8 cellular contexts compared by ENCODE assay signal in the genomic region with DNA sequence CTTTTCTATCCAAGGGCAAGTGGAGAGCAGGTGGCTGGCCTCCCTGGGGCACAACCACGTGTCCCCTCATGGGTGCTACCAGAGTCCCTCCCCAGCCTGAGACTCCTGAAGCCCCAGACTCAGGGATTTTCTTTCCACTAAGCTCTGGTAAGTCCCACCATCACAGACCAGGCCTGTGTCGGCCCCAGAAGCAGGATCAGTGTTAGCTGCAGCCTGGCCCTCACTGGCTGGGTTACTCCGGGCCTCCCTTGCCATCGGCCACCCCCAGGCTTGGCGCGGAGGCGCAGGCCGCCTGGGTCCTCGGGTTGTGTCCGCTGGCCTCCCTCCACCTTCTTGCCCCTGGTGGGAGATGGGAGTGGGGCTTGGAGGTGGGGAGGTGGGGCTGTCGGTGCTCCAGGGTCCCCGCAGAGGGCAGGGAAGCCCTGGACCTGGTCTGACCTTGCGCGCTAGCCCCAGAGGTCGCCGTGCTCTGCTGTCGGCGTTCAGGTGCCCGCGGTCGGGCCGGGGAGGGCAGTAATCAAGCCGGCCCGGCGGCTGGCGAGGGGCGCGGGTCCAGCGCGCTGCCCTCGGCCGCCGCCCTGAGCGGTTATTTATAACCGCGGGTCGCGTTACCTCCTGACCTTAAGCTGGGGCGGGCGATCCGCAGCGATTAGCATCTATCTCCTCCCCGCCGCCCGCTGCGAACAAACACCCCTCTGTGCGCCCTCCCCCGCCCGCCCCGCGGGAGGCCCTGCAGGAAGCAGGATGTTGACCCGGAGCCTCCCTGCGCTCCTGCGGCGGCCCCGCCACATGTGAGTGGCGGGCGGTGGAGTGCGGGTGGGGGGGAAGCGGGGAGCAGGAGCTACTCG.
DNase-seq lines count a peak whose midpoint lies in the region; ATAC-seq and TF ChIP-seq lines count a peak whose summit lies in the region.

No MANE protein-coding gene starts in this region.

- H3K4me3 ChIP-seq in CD4-positive, CD25-positive, alpha-beta regulatory T cell (ENCODE audit: low read depth, low read length), result peak overlapping the region; percentile 51
- peak overlapping the region; percentile 38 to 59 (median 52) for H3K4me3 ChIP-seq in Peyer's patch
- H3K4me3 ChIP-seq in suprapubic skin, result peak overlapping the region; percentile 39

- intact Hi-C loops in activated T-helper 2 cell treated with anti-CD3 and anti-CD28 coated beads, Interferon-gamma antibody, Interleukin-2, Interleukin-4, amounts not matched to agents 10 μg/mL and 5 μg/mL and 100 μg/mL, durations not matched to agents 14 hours and 24 hours and 36 hours (cut with micrococcal nuclease), result loop anchor here (1.0 kb wide), 1 partner anchor 78 kb away; a partner anchor contains a TSS

- H3K27me3 ChIP-seq in CD4-positive, CD25-positive, alpha-beta regulatory T cell (ENCODE audit: control insufficient read depth, insufficient read depth, low read length), result no peaks in the 10 kb centered on the region
- no peaks in the 10 kb centered on the region for H3K27me3 ChIP-seq in Peyer's patch
- no peaks in the 10 kb centered on the region for H3K27me3 ChIP-seq in suprapubic skin

- peak; percentile 84 to 88 for ATAC-seq in CD4-positive, CD25-positive, alpha-beta regulatory T cell (ENCODE audit: low read depth in 2 of 2)
- ATAC-seq in HG02870 (IDR thresholded peaks at IDR 0.05; ENCODE audit: unreplicated experiment), result peak; percentile 60
- ATAC-seq in HG03565 (IDR thresholded peaks at IDR 0.05; ENCODE audit: unreplicated experiment), result no peak

- TF ChIP-seq EP300 in suprapubic skin (IDR thresholded peaks at IDR 0.05), result no peak

- no peaks in the 10 kb centered on the region for H3K36me3 Mint-ChIP-seq in CD4-positive, CD25-positive, alpha-beta regulatory T cell
- H3K36me3 Mint-ChIP-seq in activated T-helper 2 cell treated with anti-CD3 and anti-CD28 coated beads, Interferon-gamma antibody, Interleukin-2, Interleukin-4, amounts not matched to agents 10 μg/mL and 5 μg/mL and 100 μg/mL, durations not matched to agents 14 hours and 24 hours and 36 hours (ENCODE audit: low read depth), result no peaks in the 10 kb centered on the region

- H3K36me3 ChIP-seq in CD4-positive, CD25-positive, alpha-beta regulatory T cell (ENCODE audit: control insufficient read depth, insufficient read depth, low read length), result no peaks in the 10 kb centered on the region
- no peaks in the 10 kb centered on the region for H3K36me3 ChIP-seq in Peyer's patch
- no peaks in the 10 kb centered on the region for H3K36me3 ChIP-seq in suprapubic skin

- peaks cover 41% of the 10 kb centered on the region for H3K4me1 ChIP-seq in CD4-positive, CD25-positive, alpha-beta regulatory T cell (ENCODE audit: control insufficient read depth, insufficient read depth, low read length, poor library complexity, severe bottlenecking)
- H3K4me1 ChIP-seq in Peyer's patch (peaks cover 5 to 62% (median 5%) of the 10 kb centered on the region in 4 donors), suprapubic skin (peaks cover 30% of the 10 kb centered on the region)

- DNase-seq in CD4-positive, CD25-positive, alpha-beta regulatory T cell, result peak; percentile 67 to 92 (median 73)
- DNase-seq in Peyer's patch (peak; percentile 72 to 95 (median 93)), globus pallidus (ENCODE audit: low spot score) (peak; percentile 89), occipital lobe (lab: John Stamatoyannopoulos, UW) (peak; percentile 63), suprapubic skin (ENCODE audit: low spot score in 2 of 2) (peak; percentile 86 to 93)
- DNase-seq in activated T-helper 2 cell treated with anti-CD3 and anti-CD28 coated beads, Interferon-gamma antibody, Interleukin-2, Interleukin-4, amounts not matched to agents 10 μg/mL and 5 μg/mL and 100 μg/mL, durations not matched to agents 14 hours and 24 hours and 36 hours (ENCODE audit: low spot score), result peak; percentile 72

- no peaks in the 10 kb centered on the region for H3K27me3 Mint-ChIP-seq in CD4-positive, CD25-positive, alpha-beta regulatory T cell
- no peaks in the 10 kb centered on the region for H3K27me3 Mint-ChIP-seq in activated T-helper 2 cell treated with anti-CD3 and anti-CD28 coated beads, Interferon-gamma antibody, Interleukin-2, Interleukin-4, amounts not matched to agents 10 μg/mL and 5 μg/mL and 100 μg/mL, durations not matched to agents 14 hours and 24 hours and 36 hours (ENCODE audit: low read depth)

- no peaks in the 10 kb centered on the region for H3K9me3 ChIP-seq in CD4-positive, CD25-positive, alpha-beta regulatory T cell (ENCODE audit: control insufficient read depth in 2 of 2, low read length in 2 of 2)
- H3K9me3 ChIP-seq in Peyer's patch (no peaks in the 10 kb centered on the region), suprapubic skin (no peaks in the 10 kb centered on the region)

- no peaks in the 10 kb centered on the region for H3K9me3 Mint-ChIP-seq in CD4-positive, CD25-positive, alpha-beta regulatory T cell
- H3K9me3 Mint-ChIP-seq in activated T-helper 2 cell treated with anti-CD3 and anti-CD28 coated beads, Interferon-gamma antibody, Interleukin-2, Interleukin-4, amounts not matched to agents 10 μg/mL and 5 μg/mL and 100 μg/mL, durations not matched to agents 14 hours and 24 hours and 36 hours, result no peaks in the 10 kb centered on the region

- 7% methylated on average over 35 of the region's 61 CpGs for WGBS in suprapubic skin

- TF ChIP-seq POLR2A in Peyer's patch (IDR thresholded peaks at IDR 0.05) (peak; percentile 94 to 95), suprapubic skin (IDR thresholded peaks at IDR 0.05) (peak in 1 of 2 donors; percentile 38)

- TF ChIP-seq CTCF in Peyer's patch (IDR thresholded peaks at IDR 0.05) (peak in 2 of 6 experiments; percentile 12 to 21), suprapubic skin (IDR thresholded peaks at IDR 0.05) (peak in 1 of 2 donors; percentile 10)

- peak overlapping the region; percentile 83 to 89 (median 86) for H3K4me3 Mint-ChIP-seq in CD4-positive, CD25-positive, alpha-beta regulatory T cell
- peak overlapping the region; percentile 63 for H3K4me3 Mint-ChIP-seq in activated T-helper 2 cell treated with anti-CD3 and anti-CD28 coated beads, Interferon-gamma antibody, Interleukin-2, Interleukin-4, amounts not matched to agents 10 μg/mL and 5 μg/mL and 100 μg/mL, durations not matched to agents 14 hours and 24 hours and 36 hours (ENCODE audit: low read depth)

- peak overlapping the region; percentile 72 for H3K27ac ChIP-seq in CD4-positive, CD25-positive, alpha-beta regulatory T cell (ENCODE audit: insufficient read depth, low read length, poor library complexity, severe bottlenecking)
- H3K27ac ChIP-seq in Peyer's patch, result peak overlapping the region; percentile 59 to 96 (median 90)
- peak overlapping the region; percentile 71 for H3K27ac ChIP-seq in suprapubic skin

- H3K4me1 Mint-ChIP-seq in CD4-positive, CD25-positive, alpha-beta regulatory T cell, result peaks cover 8 to 61% (median 29%) of the 10 kb centered on the region in 4 donors
- H3K4me1 Mint-ChIP-seq in activated T-helper 2 cell treated with anti-CD3 and anti-CD28 coated beads, Interferon-gamma antibody, Interleukin-2, Interleukin-4, amounts not matched to agents 10 μg/mL and 5 μg/mL and 100 μg/mL, durations not matched to agents 14 hours and 24 hours and 36 hours (ENCODE audit: low read depth), result peaks cover 12% of the 10 kb centered on the region

- H3K27ac Mint-ChIP-seq in CD4-positive, CD25-positive, alpha-beta regulatory T cell, result peak overlapping the region; percentile 92 to 96 (median 93)
- H3K27ac Mint-ChIP-seq in activated T-helper 2 cell treated with anti-CD3 and anti-CD28 coated beads, Interferon-gamma antibody, Interleukin-2, Interleukin-4, amounts not matched to agents 10 μg/mL and 5 μg/mL and 100 μg/mL, durations not matched to agents 14 hours and 24 hours and 36 hours, result peak overlapping the region; percentile 64
